18 cellular contexts compared by ENCODE assay signal in the genomic region with DNA sequence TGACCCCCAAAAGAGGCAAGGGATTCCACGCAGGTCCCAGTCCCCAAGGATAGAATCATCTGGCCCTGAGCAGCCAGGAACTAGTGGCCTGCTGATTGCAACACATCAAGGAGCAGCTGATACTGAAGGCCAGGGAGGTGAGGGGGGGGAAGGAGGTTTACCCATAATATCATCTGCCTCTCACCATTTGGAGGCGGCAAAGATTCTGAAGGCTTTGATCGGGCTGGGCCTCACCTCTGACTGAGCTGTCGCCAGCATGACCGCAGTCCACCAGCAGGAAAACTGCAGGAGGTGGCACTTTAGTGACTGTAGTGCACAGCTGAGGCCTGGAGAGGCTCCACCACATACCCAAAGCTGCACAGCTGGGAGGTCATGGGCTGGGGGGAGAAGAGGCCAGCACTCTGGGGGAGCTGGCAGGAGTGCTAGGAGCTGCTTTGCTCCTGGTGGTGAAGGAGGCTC. TPM values are rescaled to one million over a fixed set of nuclear protein-coding genes. Genes with fewer than 3 reads are reported as not detected.
DNase-seq lines count a peak whose midpoint lies in the region; TF ChIP-seq lines count a peak whose summit lies in the region.
"Had no signal": no experiment of that assay in that cellular context is flagged by ENCODE, and none has a peak within 500 bp of the region (broad histone marks: within the 10 kb centered on the region; RNA-seq: fewer than 3 reads in every experiment).

No MANE protein-coding gene starts in this region.

- H3K27ac ChIP-seq in cardiac muscle cell: no peak overlapping the region
- H3K27ac ChIP-seq in left ventricle myocardium inferior (replicated peaks): no peak overlapping the region
- peak overlapping the region; percentile 62 to 73 for H3K27ac ChIP-seq in ascending aorta
- peak overlapping the region; percentile 21 for H3K27ac ChIP-seq in muscle layer of colon (ENCODE audit: low read depth, low read length)
- no peak overlapping the region for H3K27ac ChIP-seq in OCI-LY7 (ENCODE audit: low read depth, low read length, poor library complexity, severe bottlenecking)

- no peak overlapping the region for H3K9ac ChIP-seq in muscle layer of colon (ENCODE audit: low read length)

- TF ChIP-seq CTCF in cardiac muscle cell (IDR thresholded peaks at IDR 0.05; ENCODE audit: low read depth, low read length) (peak; percentile 7), left ventricle myocardium inferior (IDR thresholded peaks at IDR 0.05; ENCODE audit: borderline replicate concordance) (no peak), ascending aorta (IDR thresholded peaks at IDR 0.05) (no peak), OCI-LY7 (conservative IDR thresholded peaks at IDR 0.05; ENCODE audit: low read length) (no peak)

- H2AFZ ChIP-seq in OCI-LY7 (ENCODE audit: low read length): no peak overlapping the region

- no peaks in the 10 kb centered on the region for H3K79me2 ChIP-seq in OCI-LY7 (ENCODE audit: insufficient read depth, low read depth, low read length)

- H3K4me1 ChIP-seq in cardiac muscle cell (ENCODE audit: low read depth) (peaks cover 16% of the 10 kb centered on the region), left ventricle myocardium inferior (peaks cover 7% of the 10 kb centered on the region), ascending aorta (peaks cover 5 to 45% of the 10 kb centered on the region in 2 donors), muscle layer of colon (ENCODE audit: insufficient read depth, low read length) (peaks cover 51% of the 10 kb centered on the region), OCI-LY7 (ENCODE audit: insufficient read depth, low read length, poor library complexity, severe bottlenecking) (no peaks in the 10 kb centered on the region)

- no peak for DNase-seq in cardiac muscle cell (ENCODE audit: low read depth in 1 of 2, low spot score in 1 of 2)
- DNase-seq in left ventricle myocardium inferior: no peak
- DNase-seq in ascending aorta (ENCODE audit: low spot score in 2 of 2): peak in 1 of 2 donors; percentile 60
- no peak for DNase-seq in DMS114 treated with DMSO at 0.1 percent for 48 hours (lab: John Stamatoyannopoulos, UW; ENCODE audit: unreplicated experiment)
- no peak for DNase-seq in OCI-LY7 (ENCODE audit: low spot score)
- no peak for DNase-seq in iPS-NIHi11 (ENCODE audit: low spot score)
- DNase-seq in DMS53 treated with DMSO at 0.1 percent for 48 hours (lab: John Stamatoyannopoulos, UW; ENCODE audit: unreplicated experiment): no peak
- DNase-seq: activated CD8-positive, alpha-beta T cell treated with anti-CD3 and anti-CD28 coated beads, Interleukin-2, amount 10 ng/mL, durations not matched to agents 7 days and 5 days; activated naive CD8-positive, alpha-beta T cell treated with anti-CD3 and anti-CD28 coated beads, Interleukin-2, amount 50 U/mL, for 24 hours; cerebellar nuclear complex; left cardiac atrium; NCI-H187 treated with DMSO at 0.1 percent for 48 hours; NCI-H524; spleen; stimulated activated naive CD4-positive, alpha-beta T cell had no signal

- intact Hi-C loops in left ventricle myocardium inferior (cut with micrococcal nuclease): no loop called here
- intact Hi-C loops in ascending aorta (cut with DNase I): no loop called here
- intact Hi-C loops in OCI-LY7 (cut with micrococcal nuclease; ENCODE audit: unreplicated experiment): no loop called here

- H3K36me3 ChIP-seq in cardiac muscle cell (no peaks in the 10 kb centered on the region), left ventricle myocardium inferior (no peaks in the 10 kb centered on the region), ascending aorta (no peaks in the 10 kb centered on the region), muscle layer of colon (ENCODE audit: insufficient read depth, low read length) (no peaks in the 10 kb centered on the region), OCI-LY7 (ENCODE audit: insufficient read depth, low read length) (no peaks in the 10 kb centered on the region)
- H3K36me3 ChIP-seq: spleen had no signal

- no peaks in the 10 kb centered on the region for H3K9me3 ChIP-seq in cardiac muscle cell (ENCODE audit: low read depth)
- no peaks in the 10 kb centered on the region for H3K9me3 ChIP-seq in left ventricle myocardium inferior (replicated peaks)
- H3K9me3 ChIP-seq in ascending aorta: no peaks in the 10 kb centered on the region
- no peaks in the 10 kb centered on the region for H3K9me3 ChIP-seq in muscle layer of colon (ENCODE audit: low read length)
- no peaks in the 10 kb centered on the region for H3K9me3 ChIP-seq in OCI-LY7 (ENCODE audit: low read length)
- H3K9me3 ChIP-seq: spleen had no signal

- H3K4me2 ChIP-seq in OCI-LY7 (ENCODE audit: low read length): no peak overlapping the region

- H3K27me3 ChIP-seq in cardiac muscle cell: no peaks in the 10 kb centered on the region
- no peaks in the 10 kb centered on the region for H3K27me3 ChIP-seq in left ventricle myocardium inferior (ENCODE audit: low read depth)
- H3K27me3 ChIP-seq in ascending aorta: no peaks in the 10 kb centered on the region
- H3K27me3 ChIP-seq in muscle layer of colon (ENCODE audit: control insufficient read depth in 1 of 2, insufficient read depth in 2 of 2, low read length in 2 of 2): no peaks in the 10 kb centered on the region

- H4K20me1 ChIP-seq in OCI-LY7 (ENCODE audit: insufficient read depth, low read length): no peaks in the 10 kb centered on the region

- BruUV-seq in OCI-LY7 (replicated peaks; lab: Mats Ljungman, UMichigan): no TSS peak

- POLR2A ChIA-PET in OCI-LY7 (lab: Charles Lee): no interaction called here

- H3K9me2 ChIP-seq in OCI-LY7 (ENCODE audit: insufficient read depth, low read length): no peaks in the 10 kb centered on the region

- H3K4me3 ChIP-seq in cardiac muscle cell (no peak overlapping the region), left ventricle myocardium inferior (no peak overlapping the region), ascending aorta (no peak overlapping the region), muscle layer of colon (ENCODE audit: low read depth in 1 of 2, low read length in 2 of 2) (no peak overlapping the region), OCI-LY7 (ENCODE audit: low read depth, low read length, poor library complexity, severe bottlenecking) (no peak overlapping the region)
- H3K4me3 ChIP-seq: spleen had no signal

- CTCF ChIA-PET in OCI-LY7 (lab: Charles Lee; ENCODE audit: unreplicated experiment): no interaction called here

RNA-seq across cellular contexts. Expression of a gene that starts 20.5 kb away (rescaled TPM):
- total RNA-seq in cardiac muscle cell (40.6 and 41.9 TPM in 2 replicates), left ventricle myocardium inferior (17.0 TPM), ascending aorta (222 TPM), OCI-LY7 (2022) (15.2 and 15.6 TPM in 2 replicates)
- 20.5 and 32.7 TPM in 2 replicates for polyA plus RNA-seq in cardiac muscle cell
- total RNA-seq in OCI-LY7 (2014; rRNA removed; shearing (Covaris generic)): 23.2 and 30.7 TPM in 2 replicates

RNA-seq across cellular contexts. Expression of a gene that starts 40.4 kb away (rescaled TPM):
- 0.14 and 0.63 TPM in 2 replicates for total RNA-seq in cardiac muscle cell
- polyA plus RNA-seq in cardiac muscle cell: 1.1 and 2.1 TPM in 2 replicates
- not detected for total RNA-seq in left ventricle myocardium inferior
- total RNA-seq in ascending aorta: 1.6 TPM
- total RNA-seq in OCI-LY7 (2014; rRNA removed; shearing (Covaris generic)): not detected in 2 replicates
- total RNA-seq in OCI-LY7 (2022): not detected in 2 replicates
- total RNA-seq: activated CD8-positive, alpha-beta T cell treated with anti-CD3 and anti-CD28 coated beads, Interleukin-2, amount 10 ng/mL, durations not matched to agents 7 days and 5 days; activated T-helper 1 cell treated with anti-CD3 and anti-CD28 coated beads, Interleukin-12 subunit alpha, Interleukin-12 subunit beta, Interleukin-2, Interleukin-4 antibody, amounts not matched to agents 30 ng/mL and 10 ng/mL and 1 ng/mL, durations not matched to agents 14 hours and 24 hours and 36 hours; H7; spleen had no signal

RNA-seq across cellular contexts. Expression of a gene that starts 59.7 kb away (rescaled TPM):
- total RNA-seq in cardiac muscle cell (79.5 and 88.5 TPM in 2 replicates), left ventricle myocardium inferior (206 TPM), ascending aorta (73.5 TPM), OCI-LY7 (2022) (27.7 and 30.1 TPM in 2 replicates)
- polyA plus RNA-seq in cardiac muscle cell: 146 and 156 TPM in 2 replicates
- 10.4 and 21.8 TPM in 2 replicates for total RNA-seq in OCI-LY7 (2014; rRNA removed; shearing (Covaris generic))

Comparison
In these comparisons a context has a peak if more than half of its experiments do, and no peak if none do; other contexts are left out.
1. H3K27ac ChIP-seq: peak in ascending aorta (2 of 2) and muscle layer of colon (single experiment); none in cardiac muscle cell (single experiment), left ventricle myocardium inferior (single experiment) and OCI-LY7 (single experiment).